ENCODE assay signal across 1 cellular context in genomic region chr19:1847684-1848398, GRCh38.
TF ChIP-seq lines count a peak whose summit lies in the region.

No MANE protein-coding gene starts in this region.

TF ChIP-seq in HepG2, 621 proteins besides CTCF, POLR2A, EP300 and RAD21 (continued from another document and continues in another):
- no peak for TF ChIP-seq ZBTB40 (IDR thresholded peaks at IDR 0.05)
- no peak for TF ChIP-seq ZBTB40 (CRISPR knock-in tag; IDR thresholded peaks at IDR 0.05)
- TF ChIP-seq NFYC (CRISPR knock-in tag; IDR thresholded peaks at IDR 0.05): no peak
- TF ChIP-seq ZFP90 (CRISPR knock-in tag; IDR thresholded peaks at IDR 0.05; ENCODE audit: borderline replicate concordance): no peak
- no peak for TF ChIP-seq TFE3 (CRISPR knock-in tag; IDR thresholded peaks at IDR 0.05)
- no peak for TF ChIP-seq ZNF280D (CRISPR knock-in tag; IDR thresholded peaks at IDR 0.05)
- no peak for TF ChIP-seq PRDM15 (CRISPR knock-in tag; IDR thresholded peaks at IDR 0.05)
- peak; percentile 13 for TF ChIP-seq HNRNPLL (IDR thresholded peaks at IDR 0.05; ENCODE audit: low read depth, low read length, poor library complexity, severe bottlenecking)
- TF ChIP-seq ZBTB37 (CRISPR knock-in tag; IDR thresholded peaks at IDR 0.05): no peak
- TF ChIP-seq MLXIP (CRISPR knock-in tag; IDR thresholded peaks at IDR 0.05; ENCODE audit: borderline replicate concordance): 0 out of 2 replicates have a peak, but pooled peaks have one; percentile 41
- no peak for TF ChIP-seq RBM22 (optimal IDR thresholded peaks at IDR 0.05; ENCODE audit: low read length)
- no peak for TF ChIP-seq ZNF660 (CRISPR knock-in tag; IDR thresholded peaks at IDR 0.05; ENCODE audit: borderline replicate concordance, low read depth)
- no peak for TF ChIP-seq ZNF503 (CRISPR knock-in tag; IDR thresholded peaks at IDR 0.05)
- TF ChIP-seq RBAK (CRISPR knock-in tag; IDR thresholded peaks at IDR 0.05): no peak
- no peak for TF ChIP-seq DPF2 (CRISPR knock-in tag; IDR thresholded peaks at IDR 0.05; ENCODE audit: borderline replicate concordance, low read depth)
- TF ChIP-seq ZNF33A (CRISPR knock-in tag; IDR thresholded peaks at IDR 0.05; ENCODE audit: borderline replicate concordance): 0 out of 2 replicates have a peak, but pooled peaks have one; percentile 63
- no peak for TF ChIP-seq NFE2 (CRISPR knock-in tag; IDR thresholded peaks at IDR 0.05)
- TF ChIP-seq ADNP (CRISPR knock-in tag; IDR thresholded peaks at IDR 0.05): no peak
- TF ChIP-seq ARHGAP35 (CRISPR knock-in tag; IDR thresholded peaks at IDR 0.05; ENCODE audit: borderline replicate concordance): no peak
- peak; percentile 60 for TF ChIP-seq GATAD1 (CRISPR knock-in tag; IDR thresholded peaks at IDR 0.05)
- TF ChIP-seq HBP1 (CRISPR knock-in tag; IDR thresholded peaks at IDR 0.05; ENCODE audit: low read depth): 0 out of 2 replicates have a peak, but pooled peaks have one; percentile 25
- TF ChIP-seq ATF2 (CRISPR knock-in tag; IDR thresholded peaks at IDR 0.05): no peak
